34 cellular contexts compared by ENCODE assay signal in the genomic region with DNA sequence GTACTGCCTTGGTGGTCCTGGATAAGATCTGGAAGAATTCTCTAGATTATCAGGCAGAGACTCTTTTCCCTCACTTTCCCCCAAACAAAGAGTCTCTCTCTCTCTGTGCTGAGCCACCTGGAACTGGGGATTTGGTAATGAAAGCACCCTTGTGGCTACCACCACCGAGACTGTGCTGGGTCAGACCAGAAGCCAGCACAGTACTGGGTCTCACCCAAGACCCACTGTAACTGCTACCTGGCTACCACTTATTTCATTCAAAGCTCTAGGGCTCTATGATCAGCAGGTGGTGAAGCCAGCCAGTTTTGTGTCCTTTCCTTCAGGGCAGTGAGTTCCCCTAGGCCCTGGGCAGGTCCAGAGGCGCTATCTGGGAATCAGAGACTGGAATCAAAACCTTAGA.
"Had no signal": no experiment of that assay in that cellular context is flagged by ENCODE, and none has a peak within 500 bp of the region (broad histone marks: within the 10 kb centered on the region; RNA-seq: fewer than 3 reads in every experiment).

No MANE protein-coding gene starts in this region.

- H3K4me2 ChIP-seq: KMS-11 had no signal

- DNase-seq: Karpas-422, Kasumi-1, KG1, MG63, MM.1S, MV-4-11, NCI-H1048, NCI-H1092, NCI-H1092 treated with DMSO at 0.1 percent for 48 hours, NCI-H1105, NCI-H1105 treated with DMSO at 0.1 percent for 48 hours, NCI-H1417, NCI-H1417 treated with DMSO at 0.1 percent for 48 hours, NCI-H1436, NCI-H1436 treated with DMSO at 0.1 percent for 48 hours, NCI-H146, NCI-H1694, NCI-H1694 treated with DMSO at 0.1 percent for 48 hours, NCI-H187, NCI-H187 treated with DMSO at 0.1 percent for 48 hours, NCI-H1930, NCI-H2029, NCI-H2029 treated with DMSO at 0.1 percent for 48 hours, NCI-H2081, NCI-H2081 treated with DMSO at 0.1 percent for 48 hours, NCI-H2107, NCI-H2171, NCI-H2171 treated with DMSO at 0.1 percent for 48 hours, NCI-H2227 treated with DMSO at 0.1 percent for 48 hours, NCI-H226, NCI-H345, NCI-H446, NCI-H446 treated with DMSO at 0.1 percent for 48 hours had no signal

- H3K36me3 ChIP-seq: MG63 had no signal

- H3K9ac ChIP-seq: KMS-11 had no signal

- H3K27ac ChIP-seq: KMS-11 had no signal

- H3K27me3 ChIP-seq: MG63 had no signal

- H3K4me3 ChIP-seq: MG63 had no signal
